ENCODE assay signal across 36 cellular contexts in the genomic region with DNA sequence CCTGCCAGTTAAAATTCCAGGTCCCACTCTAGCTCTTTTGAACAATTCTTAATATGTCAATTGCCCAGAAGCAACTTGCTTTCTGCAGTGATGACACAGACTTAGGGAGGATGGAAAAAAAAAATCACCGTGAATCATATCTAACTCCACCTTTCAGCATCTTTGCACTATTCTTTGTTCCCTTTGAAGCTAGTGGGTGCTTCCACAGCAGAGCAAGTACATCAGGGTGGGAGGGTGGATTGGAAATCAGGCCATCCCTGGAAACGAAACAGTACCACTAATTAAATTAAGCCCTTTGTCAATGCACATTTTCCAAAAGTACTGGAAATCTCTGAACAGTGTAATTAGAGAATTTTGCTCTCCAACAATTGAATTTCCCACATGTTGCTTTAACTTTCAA.
"Had no signal": no experiment of that assay in that cellular context is flagged by ENCODE, and none has a peak within 500 bp of the region (broad histone marks: within the 10 kb centered on the region; RNA-seq: fewer than 3 reads in every experiment).

No MANE protein-coding gene starts in this region.

- H3K4me3 ChIP-seq: MG63 had no signal

- H3K36me3 ChIP-seq: MG63 had no signal

- H3K27me3 ChIP-seq: MG63 had no signal

- DNase-seq: Karpas-422, Kasumi-1, MG63, MM.1S, MV-4-11, NCI-H1048, NCI-H1092, NCI-H1092 treated with DMSO at 0.1 percent for 48 hours, NCI-H1105, NCI-H1105 treated with DMSO at 0.1 percent for 48 hours, NCI-H1417, NCI-H1417 treated with DMSO at 0.1 percent for 48 hours, NCI-H1436, NCI-H1436 treated with DMSO at 0.1 percent for 48 hours, NCI-H146, NCI-H1694, NCI-H1694 treated with DMSO at 0.1 percent for 48 hours, NCI-H187, NCI-H187 treated with DMSO at 0.1 percent for 48 hours, NCI-H1930, NCI-H2029, NCI-H2029 treated with DMSO at 0.1 percent for 48 hours, NCI-H2081, NCI-H2081 treated with DMSO at 0.1 percent for 48 hours, NCI-H2107, NCI-H2171, NCI-H2171 treated with DMSO at 0.1 percent for 48 hours, NCI-H2227 treated with DMSO at 0.1 percent for 48 hours, NCI-H226, NCI-H345, NCI-H446, NCI-H446 treated with DMSO at 0.1 percent for 48 hours, NCI-H510A, NCI-H510A treated with DMSO at 0.1 percent for 48 hours, NCI-H524, NCI-H524 treated with DMSO at 0.1 percent for 48 hours had no signal
